ENCODE assay signal across 9 cellular contexts in genomic region chr14:89723930-89724915, GRCh38.
DNase-seq lines count a peak whose midpoint lies in the region; ATAC-seq, FAIRE-seq and TF ChIP-seq lines count a peak whose summit lies in the region.
"Had no signal": no experiment of that assay in that cellular context is flagged by ENCODE, and none has a peak within 500 bp of the region (broad histone marks: within the 10 kb centered on the region; RNA-seq: fewer than 3 reads in every experiment).

No MANE protein-coding gene starts in this region.

- no peak for TF ChIP-seq CTCF in foreskin fibroblast (IDR thresholded peaks at IDR 0.05; ENCODE audit: low read depth, low read length)
- TF ChIP-seq CTCF in heart left ventricle (IDR thresholded peaks at IDR 0.05) = no peak

- peak overlapping the region; percentile 97 to 99 for H3K27ac Mint-ChIP-seq in T-cell
- H3K27ac Mint-ChIP-seq in stimulated activated memory B cell treated with anti-CD40 and anti-IgM and Interleukin-4, amounts not matched to agents 10 μg/mL and 1 μg/mL and 100 μg/mL, for 72 hours = peak overlapping the region; percentile 64

- H3K27me3 ChIP-seq in heart left ventricle = no peaks in the 10 kb centered on the region

- peak; percentile 75 for FAIRE-seq in GM12891 (lab: Jason Lieb, UNC)

- TF ChIP-seq POLR2A in GM12891 (IDR thresholded peaks at IDR 0.05; ENCODE audit: low read depth, low read length) = no peak
- TF ChIP-seq POLR2A in heart left ventricle (IDR thresholded peaks at IDR 0.05) = no peak

- H3K36me3 Mint-ChIP-seq in T-cell = no peaks in the 10 kb centered on the region
- no peaks in the 10 kb centered on the region for H3K36me3 Mint-ChIP-seq in stimulated activated memory B cell treated with anti-CD40 and anti-IgM and Interleukin-4, amounts not matched to agents 10 μg/mL and 1 μg/mL and 100 μg/mL, for 72 hours

- POLR2A ChIA-PET in T-cell (lab: Charles Lee) = no interaction called here

- DNase-seq in GM12891 (ENCODE audit: insufficient read length, low spot score) (no peak), T-cell (peak in 3 of 34 experiments; percentile 12 to 27 (median 21)), foreskin fibroblast (peak; percentile 20 to 62), COLO668 (lab: John Stamatoyannopoulos, UW; ENCODE audit: unreplicated experiment) (no peak), heart left ventricle (no peak)
- no peak for DNase-seq in stimulated activated CD4-positive, alpha-beta T cell treated with anti-CD3 and anti-CD28 coated beads, Interleukin-2, amount 100 ng/mL, for 24 hours
- DNase-seq: activated gamma-delta T cell, KG1 had no signal

- peaks cover 0 to 66% (median 0%) of the 10 kb centered on the region in 12 donors for H3K4me1 ChIP-seq in heart left ventricle

- peak in 2 of 4 experiments; percentile 21 to 35 for ATAC-seq in T-cell (replicated peaks in 1 of 4)
- ATAC-seq in stimulated activated memory B cell treated with anti-CD40 and anti-IgM and Interleukin-4, amounts not matched to agents 10 μg/mL and 1 μg/mL and 100 μg/mL, for 72 hours = no peak
- no peak for ATAC-seq in heart left ventricle

- 59 to 68% (median 65%) methylated on average over 15 of the region's 15 CpGs for WGBS in heart left ventricle, 4 donors

- no peaks in the 10 kb centered on the region for H3K9me3 ChIP-seq in heart left ventricle

- peak overlapping the region; percentile 74 to 88 (median 79) for H3K4me3 Mint-ChIP-seq in T-cell
- peak overlapping the region; percentile 52 for H3K4me3 Mint-ChIP-seq in stimulated activated memory B cell treated with anti-CD40 and anti-IgM and Interleukin-4, amounts not matched to agents 10 μg/mL and 1 μg/mL and 100 μg/mL, for 72 hours

- H3K27ac ChIP-seq in heart left ventricle = peak overlapping the region in 1 of 12 donors; percentile 56

- H3K36me3 ChIP-seq in heart left ventricle = no peaks in the 10 kb centered on the region

- CTCF ChIA-PET in T-cell (lab: Charles Lee) = no interaction called here

- intact Hi-C loops in heart left ventricle (cut with DNase I) = no loop called here

- H3K4me1 Mint-ChIP-seq in T-cell = peaks cover 85 to 89% (median 87%) of the 10 kb centered on the region in 3 donors
- peaks cover 54% of the 10 kb centered on the region for H3K4me1 Mint-ChIP-seq in stimulated activated memory B cell treated with anti-CD40 and anti-IgM and Interleukin-4, amounts not matched to agents 10 μg/mL and 1 μg/mL and 100 μg/mL, for 72 hours

- no peaks in the 10 kb centered on the region for H3K27me3 Mint-ChIP-seq in T-cell
- H3K27me3 Mint-ChIP-seq in stimulated activated memory B cell treated with anti-CD40 and anti-IgM and Interleukin-4, amounts not matched to agents 10 μg/mL and 1 μg/mL and 100 μg/mL, for 72 hours = no peaks in the 10 kb centered on the region

- H3K4me3 ChIP-seq in foreskin fibroblast (ENCODE audit: low read depth in 1 of 2, low read length in 2 of 2) (peak overlapping the region; percentile 42 to 45), heart left ventricle (peak overlapping the region in 3 of 12 donors; percentile 24 to 42 (median 31))

- H3K9me3 Mint-ChIP-seq in T-cell = peaks cover 0 to 5% (median 0%) of the 10 kb centered on the region in 3 donors
- peaks cover 6% of the 10 kb centered on the region for H3K9me3 Mint-ChIP-seq in stimulated activated memory B cell treated with anti-CD40 and anti-IgM and Interleukin-4, amounts not matched to agents 10 μg/mL and 1 μg/mL and 100 μg/mL, for 72 hours

TF ChIP-seq in GM12891, 5 proteins besides CTCF, POLR2A, EP300 and RAD21:
- TF ChIP-seq TAF1 (IDR thresholded peaks at IDR 0.05; ENCODE audit: low read depth, low read length) = no peak
- no peak for TF ChIP-seq SPI1 (IDR thresholded peaks at IDR 0.05; ENCODE audit: low read depth, low read length)
- TF ChIP-seq POU2F2 (IDR thresholded peaks at IDR 0.05; ENCODE audit: low read depth, low read length) = no peak
- no peak for TF ChIP-seq PAX5 (IDR thresholded peaks at IDR 0.05; ENCODE audit: insufficient read depth, low read length, severe bottlenecking)
- no peak for TF ChIP-seq POLR2AphosphoS5 (IDR thresholded peaks at IDR 0.05; ENCODE audit: low read depth, low read length)

Comparison
In these comparisons a context has a peak if more than half of its experiments do, and no peak if none do; other contexts are left out.
1. DNase-seq: peak in foreskin fibroblast (2 of 2); none in GM12891 (single experiment), COLO668 (single experiment), stimulated activated CD4-positive, alpha-beta T cell treated with anti-CD3 and anti-CD28 coated beads, Interleukin-2, amount 100 ng/mL, for 24 hours (0 of 2) and heart left ventricle (0 of 5).